In genomic region chr2:149041482-149041881, GRCh38 we compare ENCODE assay signal across 39 cellular contexts. TPM values are rescaled to one million over a fixed set of nuclear protein-coding genes. Genes with fewer than 3 reads are reported as not detected.
"Had no signal": no experiment of that assay in that cellular context is flagged by ENCODE, and none has a peak within 500 bp of the region (broad histone marks: within the 10 kb centered on the region; RNA-seq: fewer than 3 reads in every experiment).

No MANE protein-coding gene starts in this region.

- H3K36me3 Mint-ChIP-seq: activated CD4-positive, alpha-beta memory T cell treated with anti-CD3 and anti-CD28 coated beads for 36 hours; activated CD8-positive, alpha-beta memory T cell treated with anti-CD3 and anti-CD28 coated beads, Interleukin-2, amount 10 ng/mL, durations not matched to agents 7 days and 5 days; activated naive CD4-positive, alpha-beta T cell treated with anti-CD3 and anti-CD28 coated beads, Interleukin-2, amount 50 U/mL, for 24 hours; activated naive CD8-positive, alpha-beta T cell treated with anti-CD3 and anti-CD28 coated beads for 36 hours had no signal

- H3K4me1 Mint-ChIP-seq: activated CD4-positive, alpha-beta T cell treated with anti-CD3 and anti-CD28 coated beads for 36 hours; activated CD4-positive, alpha-beta T cell treated with anti-CD3 and anti-CD28 coated beads, Interleukin-2, amount 10 ng/mL, durations not matched to agents 24 days and 14 days; activated CD8-positive, alpha-beta memory T cell treated with anti-CD3 and anti-CD28 coated beads, Interleukin-2, amount 10 ng/mL, durations not matched to agents 7 days and 5 days; activated naive CD8-positive, alpha-beta T cell treated with anti-CD3 and anti-CD28 coated beads for 36 hours; activated naive CD8-positive, alpha-beta T cell treated with anti-CD3 and anti-CD28 coated beads, Interleukin-2, amount 50 U/mL, for 24 hours had no signal

- H3K27me3 ChIP-seq: body of pancreas, breast epithelium, colonic mucosa had no signal

- H3K27ac Mint-ChIP-seq: activated CD4-positive, alpha-beta memory T cell treated with anti-CD3 and anti-CD28 coated beads for 36 hours; activated CD4-positive, alpha-beta T cell treated with anti-CD3 and anti-CD28 coated beads for 36 hours; activated CD4-positive, alpha-beta T cell treated with anti-CD3 and anti-CD28 coated beads, Interleukin-2, amount 10 ng/mL, durations not matched to agents 24 days and 14 days; activated CD8-positive, alpha-beta memory T cell treated with anti-CD3 and anti-CD28 coated beads, Interleukin-2, amount 10 ng/mL, durations not matched to agents 7 days and 5 days; activated CD8-positive, alpha-beta T cell treated with anti-CD3 and anti-CD28 coated beads, Interleukin-2, amount 10 ng/mL, durations not matched to agents 7 days and 5 days; activated naive CD4-positive, alpha-beta T cell treated with anti-CD3 and anti-CD28 coated beads for 36 hours; activated naive CD4-positive, alpha-beta T cell treated with anti-CD3 and anti-CD28 coated beads, Interleukin-2, amount 50 U/mL, for 24 hours; activated naive CD8-positive, alpha-beta T cell treated with anti-CD3 and anti-CD28 coated beads for 36 hours; activated naive CD8-positive, alpha-beta T cell treated with anti-CD3 and anti-CD28 coated beads, Interleukin-2, amount 50 U/mL, for 24 hours; activated T-helper 1 cell treated with anti-CD3 and anti-CD28 coated beads, Interleukin-12 subunit alpha, Interleukin-12 subunit beta, Interleukin-2, Interleukin-4 antibody, amounts not matched to agents 30 ng/mL and 10 ng/mL and 1 ng/mL, durations not matched to agents 14 hours and 24 hours and 36 hours; activated T-helper 2 cell treated with anti-CD3 and anti-CD28 coated beads, Interferon-gamma antibody, Interleukin-2, Interleukin-4, amounts not matched to agents 10 μg/mL and 5 μg/mL and 100 μg/mL, durations not matched to agents 14 hours and 24 hours and 36 hours; T-helper 17 cell; T-helper 2 cell treated with Interferon-gamma antibody and Interleukin-4, amounts not matched to agents 5 μg/mL and 100 μg/mL, for 36 hours had no signal

- H3K27ac ChIP-seq: adrenal gland, body of pancreas, breast epithelium, cardiac muscle cell, colonic mucosa, epithelial cell of prostate, esophagus squamous epithelium had no signal

- DNase-seq: activated CD4-positive, alpha-beta memory T cell treated with anti-CD3 and anti-CD28 coated beads for 36 hours; activated CD4-positive, alpha-beta T cell treated with anti-CD3 and anti-CD28 coated beads for 36 hours; activated CD4-positive, alpha-beta T cell treated with anti-CD3 and anti-CD28 coated beads, Interleukin-2, amount 10 ng/mL, durations not matched to agents 24 days and 14 days; activated CD4-positive, CD25-positive, alpha-beta regulatory T cell; activated CD4-positive, CD25-positive, alpha-beta regulatory T cell treated with anti-CD3 and anti-CD28 coated beads, Interleukin-2, amount 50 U/mL, for 72 hours; activated CD8-positive, alpha-beta memory T cell treated with anti-CD3 and anti-CD28 coated beads, Interleukin-2, amount 10 ng/mL, durations not matched to agents 7 days and 5 days; activated CD8-positive, alpha-beta memory T cell treated with anti-CD3 and anti-CD28 coated beads, Interleukin-2, amount 50 U/mL, for 4 hours; activated CD8-positive, alpha-beta T cell treated with anti-CD3 and anti-CD28 coated beads, Interleukin-2, amount 10 ng/mL, durations not matched to agents 7 days and 5 days; activated effector memory CD4-positive, alpha-beta T cell treated with anti-CD3 and anti-CD28 coated beads, Interleukin-2, amount 50 U/mL, for 16 hours; activated naive CD4-positive, alpha-beta T cell treated with anti-CD3 and anti-CD28 coated beads for 36 hours; activated naive CD8-positive, alpha-beta T cell treated with anti-CD3 and anti-CD28 coated beads for 36 hours; activated naive CD8-positive, alpha-beta T cell treated with anti-CD3 and anti-CD28 coated beads, Interleukin-2, amount 50 U/mL, for 24 hours; activated T-cell treated with anti-CD3 and anti-CD28 coated beads, Interleukin-2, amount 50 U/mL, for 1 hour; activated T-cell treated with anti-CD3 and anti-CD28 coated beads, Interleukin-2, amount 50 U/mL, for 48 hours; adrenal gland; amygdala; aorta; body of pancreas; central memory CD4-positive, alpha-beta T cell; cerebellar nuclear complex; colonic mucosa; effector CD8-positive, alpha-beta T cell; esophagus squamous epithelium; foreskin melanocyte; head of caudate nucleus; T-helper 1 cell; T-helper 17 cell; T1000 had no signal

- H3K4me3 ChIP-seq: adrenal gland, body of pancreas, breast epithelium, cardiac muscle cell, colonic mucosa, esophagus squamous epithelium had no signal

- H3K9me3 Mint-ChIP-seq: activated T-helper 1 cell treated with anti-CD3 and anti-CD28 coated beads, Interleukin-12 subunit alpha, Interleukin-12 subunit beta, Interleukin-2, Interleukin-4 antibody, amounts not matched to agents 30 ng/mL and 10 ng/mL and 1 ng/mL, durations not matched to agents 14 hours and 24 hours and 36 hours; activated T-helper 2 cell treated with anti-CD3 and anti-CD28 coated beads, Interferon-gamma antibody, Interleukin-2, Interleukin-4, amounts not matched to agents 10 μg/mL and 5 μg/mL and 100 μg/mL, durations not matched to agents 14 hours and 24 hours and 36 hours had no signal

- H3K9me3 ChIP-seq: adrenal gland, body of pancreas, colonic mucosa, esophagus squamous epithelium had no signal

- H3K4me3 Mint-ChIP-seq: activated CD4-positive, alpha-beta memory T cell treated with anti-CD3 and anti-CD28 coated beads for 36 hours; activated CD4-positive, alpha-beta T cell treated with anti-CD3 and anti-CD28 coated beads for 36 hours; activated CD4-positive, alpha-beta T cell treated with anti-CD3 and anti-CD28 coated beads, Interleukin-2, amount 10 ng/mL, durations not matched to agents 24 days and 14 days; activated CD8-positive, alpha-beta memory T cell treated with anti-CD3 and anti-CD28 coated beads, Interleukin-2, amount 10 ng/mL, durations not matched to agents 7 days and 5 days; activated CD8-positive, alpha-beta T cell treated with anti-CD3 and anti-CD28 coated beads, Interleukin-2, amount 10 ng/mL, durations not matched to agents 7 days and 5 days; activated naive CD4-positive, alpha-beta T cell treated with anti-CD3 and anti-CD28 coated beads for 36 hours; activated naive CD4-positive, alpha-beta T cell treated with anti-CD3 and anti-CD28 coated beads, Interleukin-2, amount 50 U/mL, for 24 hours; activated naive CD8-positive, alpha-beta T cell treated with anti-CD3 and anti-CD28 coated beads for 36 hours; activated naive CD8-positive, alpha-beta T cell treated with anti-CD3 and anti-CD28 coated beads, Interleukin-2, amount 50 U/mL, for 24 hours; activated T-helper 1 cell treated with anti-CD3 and anti-CD28 coated beads, Interleukin-12 subunit alpha, Interleukin-12 subunit beta, Interleukin-2, Interleukin-4 antibody, amounts not matched to agents 30 ng/mL and 10 ng/mL and 1 ng/mL, durations not matched to agents 14 hours and 24 hours and 36 hours; T-helper 17 cell; T-helper 2 cell treated with Interferon-gamma antibody and Interleukin-4, amounts not matched to agents 5 μg/mL and 100 μg/mL, for 36 hours had no signal

- ATAC-seq: activated CD4-positive, alpha-beta T cell treated with anti-CD3 and anti-CD28 coated beads for 36 hours; activated CD8-positive, alpha-beta memory T cell treated with anti-CD3 and anti-CD28 coated beads, Interleukin-2, amount 10 ng/mL, durations not matched to agents 7 days and 5 days; activated CD8-positive, alpha-beta T cell treated with anti-CD3 and anti-CD28 coated beads, Interleukin-2, amount 10 ng/mL, durations not matched to agents 7 days and 5 days; activated naive CD8-positive, alpha-beta T cell treated with anti-CD3 and anti-CD28 coated beads, Interleukin-2, amount 50 U/mL, for 24 hours; body of pancreas; T-helper 17 cell had no signal

- H3K36me3 ChIP-seq: adrenal gland, breast epithelium, cardiac muscle cell, colonic mucosa, esophagus squamous epithelium had no signal

- H3K4me1 ChIP-seq: adrenal gland, breast epithelium, colonic mucosa had no signal

RNA-seq across cellular contexts. Expression of gene LYPD6B, which starts 3.0 kb away (rescaled TPM):
- total RNA-seq: activated CD4-positive, alpha-beta memory T cell treated with anti-CD3 and anti-CD28 coated beads for 36 hours; activated CD4-positive, alpha-beta T cell treated with anti-CD3 and anti-CD28 coated beads for 36 hours; activated CD4-positive, alpha-beta T cell treated with anti-CD3 and anti-CD28 coated beads, Interleukin-2, amount 10 ng/mL, durations not matched to agents 24 days and 14 days; activated CD8-positive, alpha-beta memory T cell treated with anti-CD3 and anti-CD28 coated beads for 36 hours; activated CD8-positive, alpha-beta memory T cell treated with anti-CD3 and anti-CD28 coated beads, Interleukin-2, amount 10 ng/mL, durations not matched to agents 7 days and 5 days; activated CD8-positive, alpha-beta T cell treated with anti-CD3 and anti-CD28 coated beads, Interleukin-2, amount 10 ng/mL, durations not matched to agents 7 days and 5 days; activated naive CD4-positive, alpha-beta T cell treated with anti-CD3 and anti-CD28 coated beads for 36 hours; activated naive CD8-positive, alpha-beta T cell treated with anti-CD3 and anti-CD28 coated beads for 36 hours; activated T-helper 1 cell treated with anti-CD3 and anti-CD28 coated beads, Interleukin-12 subunit alpha, Interleukin-12 subunit beta, Interleukin-2, Interleukin-4 antibody, amounts not matched to agents 30 ng/mL and 10 ng/mL and 1 ng/mL, durations not matched to agents 14 hours and 24 hours and 36 hours; activated T-helper 2 cell treated with anti-CD3 and anti-CD28 coated beads, Interferon-gamma antibody, Interleukin-2, Interleukin-4, amounts not matched to agents 10 μg/mL and 5 μg/mL and 100 μg/mL, durations not matched to agents 14 hours and 24 hours and 36 hours; aorta; dermis microvascular lymphatic vessel endothelial cell; endothelial cell of umbilical vein; fibroblast of lung had no signal
- polyA plus RNA-seq: endothelial cell of umbilical vein had no signal
